Comparison of ENCODE assay signal across 17 cellular contexts in the genomic region with DNA sequence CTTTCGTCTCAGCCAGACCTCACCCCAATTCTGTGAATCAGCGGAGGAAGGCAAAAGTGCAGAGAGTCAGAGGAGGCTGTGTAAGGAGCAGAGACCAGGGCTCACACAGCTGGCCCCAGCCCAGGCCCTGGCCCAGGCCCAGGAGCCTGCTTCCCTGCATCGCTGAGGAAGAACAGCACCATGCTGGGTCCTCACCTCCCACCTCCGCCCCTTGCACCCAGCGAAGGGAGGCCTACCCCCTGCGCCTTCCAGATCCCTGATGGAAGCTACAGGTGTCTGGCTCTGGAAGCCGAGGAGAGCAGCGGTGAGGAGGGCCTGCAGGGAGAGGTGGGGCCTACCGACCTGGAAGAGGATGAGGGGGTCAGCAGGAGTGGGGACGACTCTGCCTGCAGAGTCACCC. TPM values are rescaled to one million over a fixed set of nuclear protein-coding genes. Genes with fewer than 3 reads are reported as not detected.
DNase-seq lines count a peak whose midpoint lies in the region; ATAC-seq and TF ChIP-seq lines count a peak whose summit lies in the region.
"Had no signal": no experiment of that assay in that cellular context is flagged by ENCODE, and none has a peak within 500 bp of the region (broad histone marks: within the 10 kb centered on the region; RNA-seq: fewer than 3 reads in every experiment).

No MANE protein-coding gene starts in this region.

- H3K9me3 Mint-ChIP-seq in MCF 10A (ENCODE audit: unreplicated experiment): no peaks in the 10 kb centered on the region
- H3K9me3 Mint-ChIP-seq: activated T-helper 2 cell treated with anti-CD3 and anti-CD28 coated beads, Interferon-gamma antibody, Interleukin-2, Interleukin-4, amounts not matched to agents 10 μg/mL and 5 μg/mL and 100 μg/mL, durations not matched to agents 14 hours and 24 hours and 36 hours; CD14-positive monocyte; IgD-negative memory B cell; WTC11 had no signal

- H3K27me3 Mint-ChIP-seq in MCF 10A (ENCODE audit: insufficient read depth, unreplicated experiment): no peaks in the 10 kb centered on the region

- H3K9me3 ChIP-seq in breast epithelium (no peaks in the 10 kb centered on the region), hepatocyte (ENCODE audit: low read depth) (no peaks in the 10 kb centered on the region), psoas muscle (no peaks in the 10 kb centered on the region), uterus (no peaks in the 10 kb centered on the region), PC-3 (ENCODE audit: low read length) (no peaks in the 10 kb centered on the region)

- no peaks in the 10 kb centered on the region for H3K36me3 Mint-ChIP-seq in MCF 10A (ENCODE audit: insufficient read depth, unreplicated experiment)
- H3K36me3 Mint-ChIP-seq: IgD-negative memory B cell, WTC11 had no signal

- CTCF ChIA-PET in MCF 10A (lab: Yijun Ruan, JAX): interaction anchor here (0.6 to 0.9 kb wide), 4 partner anchors 13 to 1961 kb away, joined by 3 read pairs; no protein-coding TSS in a partner anchor
- CTCF ChIA-PET in PC-3 (lab: Charles Lee): no interaction called here

- no peaks in the 10 kb centered on the region for H4K20me1 ChIP-seq in hepatocyte (ENCODE audit: insufficient read depth, poor library complexity, severe bottlenecking)
- H4K20me1 ChIP-seq in PC-3 (ENCODE audit: low read length): no peaks in the 10 kb centered on the region

- BruUV-seq in MCF 10A (replicated peaks; lab: Mats Ljungman, UMichigan) (no TSS peak), PC-3 (replicated peaks; lab: Mats Ljungman, UMichigan) (no TSS peak)

- no peak overlapping the region for H3K27ac Mint-ChIP-seq in MCF 10A (ENCODE audit: low read depth, unreplicated experiment)
- H3K27ac Mint-ChIP-seq: activated T-helper 2 cell treated with anti-CD3 and anti-CD28 coated beads, Interferon-gamma antibody, Interleukin-2, Interleukin-4, amounts not matched to agents 10 μg/mL and 5 μg/mL and 100 μg/mL, durations not matched to agents 14 hours and 24 hours and 36 hours; CD14-positive monocyte; IgD-negative memory B cell; WTC11 had no signal

- H3K27me3 ChIP-seq in breast epithelium: no peaks in the 10 kb centered on the region
- no peaks in the 10 kb centered on the region for H3K27me3 ChIP-seq in hepatocyte
- no peaks in the 10 kb centered on the region for H3K27me3 ChIP-seq in psoas muscle (ENCODE audit: insufficient read depth in 3 of 3, low read length in 2 of 3)
- H3K27me3 ChIP-seq in uterus: no peaks in the 10 kb centered on the region
- H3K27me3 ChIP-seq in PC-3 (ENCODE audit: low read length): peaks cover 11% of the 10 kb centered on the region; the same call in 1 of the 2 replicates

- H3K4me2 ChIP-seq in hepatocyte: no peak overlapping the region
- H3K4me2 ChIP-seq in PC-3 (ENCODE audit: low read length): no peak overlapping the region

- WGBS in hepatocyte (ENCODE audit: low lambda C conversion rate, missing lambda C conversion rate): 73% methylated on average over 10 of the region's 10 CpGs
- WGBS in psoas muscle, 3 donors: 41 to 42% (median 42%) methylated on average over 10 of the region's 10 CpGs

- H3K4me3 ChIP-seq in breast epithelium: no peak overlapping the region
- H3K4me3 ChIP-seq in hepatocyte: no peak overlapping the region
- no peak overlapping the region for H3K4me3 ChIP-seq in psoas muscle
- no peak overlapping the region for H3K4me3 ChIP-seq in uterus
- no peak overlapping the region for H3K4me3 ChIP-seq in PC-3 (ENCODE audit: low read length)

- H3K9me2 ChIP-seq in hepatocyte (replicated peaks; ENCODE audit: insufficient read depth) (no peaks in the 10 kb centered on the region), PC-3 (replicated peaks; ENCODE audit: low read length) (no peaks in the 10 kb centered on the region)

- no peak overlapping the region for H3K9ac ChIP-seq in PC-3 (ENCODE audit: low read length)

- ATAC-seq in psoas muscle (peak in 2 of 4 donors; percentile 21 to 37), PC-3 (no peak)
- ATAC-seq: WTC11 had no signal

- TF ChIP-seq CTCF in breast epithelium (IDR thresholded peaks at IDR 0.05): no peak
- TF ChIP-seq CTCF in MCF 10A (IDR thresholded peaks at IDR 0.05; ENCODE audit: unreplicated experiment): no peak
- TF ChIP-seq CTCF in hepatocyte (IDR thresholded peaks at IDR 0.05; ENCODE audit: poor library complexity): no peak
- no peak for TF ChIP-seq CTCF in psoas muscle (IDR thresholded peaks at IDR 0.05)
- TF ChIP-seq CTCF in uterus (IDR thresholded peaks at IDR 0.05): no peak
- TF ChIP-seq CTCF in PC-3 (conservative IDR thresholded peaks at IDR 0.05; ENCODE audit: low read depth, low read length): no peak

- DNase-seq in breast epithelium (ENCODE audit: low spot score in 2 of 2) (no peak), MCF 10A (ENCODE audit: unreplicated experiment) (no peak), hepatocyte (ENCODE audit: low spot score) (no peak), psoas muscle (no peak), uterus (peak in 1 of 2 donors; percentile 61), NCI-H2196 treated with DMSO at 0.1 percent for 48 hours (lab: John Stamatoyannopoulos, UW; ENCODE audit: unreplicated experiment) (no peak), PC-3 (no peak), NCI-H2029 treated with DMSO at 0.1 percent for 48 hours (lab: John Stamatoyannopoulos, UW) (no peak)
- DNase-seq: 8988T; DMS53; NCI-H1048; nucleus accumbens; stimulated activated CD4-positive, alpha-beta T cell treated with anti-CD3 and anti-CD28 coated beads, Interleukin-4, amount 100 ng/mL, for 4 hours had no signal

- peaks cover 33% of the 10 kb centered on the region for H3K4me1 Mint-ChIP-seq in MCF 10A (ENCODE audit: insufficient read depth, unreplicated experiment)

- H2AFZ ChIP-seq in hepatocyte (no peak overlapping the region), PC-3 (ENCODE audit: low read length) (no peak overlapping the region)

- H3K36me3 ChIP-seq in breast epithelium (no peaks in the 10 kb centered on the region), hepatocyte (replicated peaks; ENCODE audit: insufficient read depth, low read depth) (no peaks in the 10 kb centered on the region), psoas muscle (ENCODE audit: insufficient read depth in 1 of 2, low read depth in 1 of 2) (no peaks in the 10 kb centered on the region), uterus (no peaks in the 10 kb centered on the region), PC-3 (ENCODE audit: low read depth, low read length) (no peaks in the 10 kb centered on the region)

- H3K79me2 ChIP-seq in hepatocyte: no peaks in the 10 kb centered on the region
- no peaks in the 10 kb centered on the region for H3K79me2 ChIP-seq in PC-3 (ENCODE audit: low read length)

- H3K4me1 ChIP-seq in breast epithelium (peaks cover 10 to 37% of the 10 kb centered on the region in 2 donors), hepatocyte (ENCODE audit: insufficient read depth) (peaks cover 53% of the 10 kb centered on the region), psoas muscle (peaks cover 60% of the 10 kb centered on the region), uterus (peaks cover 34 to 48% of the 10 kb centered on the region in 2 donors), PC-3 (ENCODE audit: insufficient read depth, low read length) (no peaks in the 10 kb centered on the region)

- H3K4me3 Mint-ChIP-seq in MCF 10A (ENCODE audit: unreplicated experiment): no peak overlapping the region
- H3K4me3 Mint-ChIP-seq: CD14-positive monocyte, IgD-negative memory B cell, WTC11 had no signal

- peak overlapping the region; percentile 33 to 73 for H3K27ac ChIP-seq in breast epithelium
- H3K27ac ChIP-seq in hepatocyte: peak overlapping the region; percentile 67
- peak overlapping the region; percentile 72 for H3K27ac ChIP-seq in psoas muscle
- H3K27ac ChIP-seq in uterus: peak overlapping the region; percentile 80 to 83
- no peak overlapping the region for H3K27ac ChIP-seq in PC-3 (ENCODE audit: low read length)

- TF ChIP-seq POLR2A in breast epithelium (IDR thresholded peaks at IDR 0.05) (no peak), uterus (IDR thresholded peaks at IDR 0.05) (no peak)

- H3F3A ChIP-seq in PC-3 (ENCODE audit: low read length, unreplicated experiment): no peaks in the 10 kb centered on the region

- POLR2A ChIA-PET in MCF 10A (lab: Yijun Ruan, JAX): no interaction called here
- POLR2A ChIA-PET in PC-3 (lab: Charles Lee; ENCODE audit: unreplicated experiment): no interaction called here

- intact Hi-C loops in breast epithelium (cut with DNase I; ENCODE audit: low total_unique reads) (no loop called here), MCF 10A (cut with micrococcal nuclease) (no loop called here), psoas muscle (cut with DNase I) (no loop called here), uterus (cut with DNase I; ENCODE audit: low total_unique reads) (no loop called here), PC-3 (cut with micrococcal nuclease) (no loop called here)

RNA-seq across cellular contexts. Expression of gene SYNPO, which starts 22.3 kb away (rescaled TPM):
- total RNA-seq in breast epithelium (10 to 100 TPM in 2 of 3 donors, 1 to 10 TPM in 1; 6.3 to 22.4 (median 15.4) TPM), MCF 10A (2022) (6.3 and 7.1 TPM in 2 replicates), hepatocyte (6.9 and 8.4 TPM in 2 replicates), psoas muscle (100 to 1,000 TPM; 447 to 745 (median 673) TPM), uterus (100 to 1,000 TPM in 1 of 4 donors, 10 to 100 TPM in 1, 1 to 10 TPM in 2; 3.6 to 146 (median 10.6) TPM), PC-3 (2014; rRNA removed) (5.3 and 8.4 TPM in 2 replicates)
- polyA plus RNA-seq in hepatocyte (5.3 and 7.1 TPM in 2 replicates), psoas muscle (100 to 1,000 TPM; 136 to 855 (median 503) TPM)
- polyA plus RNA-seq: CD14-positive monocyte had no signal

RNA-seq across cellular contexts. Expression of gene MYOZ3, which starts 42.9 kb away (rescaled TPM):
- total RNA-seq in breast epithelium (under 1 TPM; under 0.01 to 0.33 (median 0.15) TPM), MCF 10A (2022) (not detected in 2 replicates), hepatocyte (0.92 and 1.1 TPM in 2 replicates), psoas muscle (100 to 1,000 TPM in 1 of 4 donors, 10 to 100 TPM in 3; 29.7 to 110 (median 31.7) TPM), uterus (10 to 100 TPM in 1 of 4 donors, 1 to 10 TPM in 2, not detected in 1; 3.2 to 69.1 (median 3.4) TPM), PC-3 (2014; rRNA removed) (not detected in 2 replicates)
- polyA plus RNA-seq in hepatocyte (0.83 and 1.8 TPM in 2 replicates), psoas muscle (10 to 100 TPM in 2 of 3 donors, 1 to 10 TPM in 1; 3.0 to 14.5 (median 14.5) TPM)
- polyA plus RNA-seq: CD14-positive monocyte, IgD-negative memory B cell had no signal
